1 cellular context compared by ENCODE assay signal in the genomic region with DNA sequence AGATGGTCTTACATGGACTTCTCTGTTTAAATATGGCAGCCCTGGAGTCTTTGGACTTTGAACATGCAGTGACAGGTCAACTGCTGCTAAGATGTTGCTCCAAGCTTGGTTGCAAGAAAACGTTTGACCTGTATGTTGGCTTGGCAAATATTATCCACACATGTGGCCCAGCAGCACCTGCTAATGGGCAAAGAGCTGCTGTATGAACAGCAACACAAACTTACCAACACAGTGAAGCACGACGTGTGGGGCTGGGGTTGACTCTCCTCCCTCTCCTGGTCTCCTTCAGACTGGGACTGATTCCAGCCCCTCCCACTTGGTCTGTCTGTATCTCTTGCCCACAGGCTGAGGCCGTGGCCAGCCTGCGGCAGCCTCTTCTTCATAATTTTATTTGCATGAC.
TF ChIP-seq lines count a peak whose summit lies in the region.

No MANE protein-coding gene starts in this region.

TF ChIP-seq in H1, 55 proteins besides CTCF, POLR2A, EP300 and RAD21 (continued from another document):
- TF ChIP-seq CEBPB (IDR thresholded peaks at IDR 0.05; ENCODE audit: low read depth, low read length), result no peak
